In genomic region chr6:113632220-113632864, GRCh38 we compare ENCODE assay signal across 8 cellular contexts.
DNase-seq lines count a peak whose midpoint lies in the region; ATAC-seq, FAIRE-seq and TF ChIP-seq lines count a peak whose summit lies in the region.

No MANE protein-coding gene starts in this region.

- peaks cover 41% of the 10 kb centered on the region for H3K4me1 ChIP-seq in astrocyte (ENCODE audit: insufficient read depth, low read length)
- H3K4me1 ChIP-seq in HepG2 (ENCODE audit: insufficient read depth, low read length), result peaks cover 69% of the 10 kb centered on the region

- CTCF ChIA-PET in HepG2 (lab: Yijun Ruan, JAX; ENCODE audit: low intra/inter-chr PET ratio, low total read pairs), result no interaction called here

- H3K9me3 ChIP-seq in astrocyte (ENCODE audit: insufficient read depth, low read depth, low read length) (no peaks in the 10 kb centered on the region), HepG2 (ENCODE audit: low read length) (no peaks in the 10 kb centered on the region)

- no peak for TF ChIP-seq CTCF in HFFc6 (IDR thresholded peaks at IDR 0.05)
- TF ChIP-seq CTCF in astrocyte (IDR thresholded peaks at IDR 0.05; ENCODE audit: insufficient read depth, low read depth, low read length), result no peak
- no peak for TF ChIP-seq CTCF in HepG2 (CRISPR knock-in tag; IDR thresholded peaks at IDR 0.05)

- H3K79me2 ChIP-seq in astrocyte (ENCODE audit: insufficient read depth, low read length) (no peaks in the 10 kb centered on the region), HepG2 (ENCODE audit: insufficient read depth, low read length) (no peaks in the 10 kb centered on the region)

- H3K27me3 Mint-ChIP-seq in HFFc6 (ENCODE audit: insufficient read depth) (no peaks in the 10 kb centered on the region), astrocyte (ENCODE audit: low read depth, unreplicated experiment) (peaks cover 2% of the 10 kb centered on the region)

- H3K27ac Mint-ChIP-seq in HFFc6, result peak overlapping the region; percentile 94
- H3K27ac Mint-ChIP-seq in astrocyte (ENCODE audit: unreplicated experiment), result peak overlapping the region; percentile 99

- peak in 1 of 2 experiments; percentile 38; a peak in 1 of 4 replicates for TF ChIP-seq POLR2A in HepG2 (IDR thresholded peaks at IDR 0.05; ENCODE audit: insufficient read depth in 1 of 2, low read depth in 2 of 2, low read length in 2 of 2)

- no TSS peak for BruUV-seq in HepG2 (replicated peaks; lab: Mats Ljungman, UMichigan)

- H3K4me1 Mint-ChIP-seq in HFFc6 (ENCODE audit: low read depth) (peaks cover 52% of the 10 kb centered on the region), astrocyte (ENCODE audit: low read depth, unreplicated experiment) (peaks cover 46% of the 10 kb centered on the region)

- peak; percentile 87 for FAIRE-seq in astrocyte (lab: Jason Lieb, UNC)
- FAIRE-seq in HepG2 (lab: Jason Lieb, UNC), result peak; percentile 12

- H3K4me2 ChIP-seq in astrocyte (ENCODE audit: low read length) (peak overlapping the region; percentile 77), HepG2 (ENCODE audit: low read depth, low read length) (peak overlapping the region; percentile 67)

- H3K4me3 Mint-ChIP-seq in HFFc6 (peak overlapping the region; percentile 89), astrocyte (ENCODE audit: unreplicated experiment) (peak overlapping the region; percentile 55)

- ATAC-seq in GM18511 (IDR thresholded peaks at IDR 0.05; ENCODE audit: unreplicated experiment) (peak; percentile 44), HepG2 (peak; percentile 92)

- WGBS in HepG2 (ENCODE audit: low lambda C conversion rate), result 7% methylated on average over 8 of the region's 8 CpGs

- POLR2A ChIA-PET in HepG2 (lab: Yijun Ruan, JAX), result interaction anchor here (0.8 to 4.1 kb wide), 6 partner anchors 10 to 280 kb away, joined by 3 to 49 read pairs (median 6); no protein-coding TSS in a partner anchor

- no peaks in the 10 kb centered on the region for H3K27me3 ChIP-seq in astrocyte (ENCODE audit: insufficient read depth, low read length)
- H3K27me3 ChIP-seq in HepG2 (ENCODE audit: control insufficient read depth in 1 of 2, insufficient read depth in 2 of 2, low read length in 2 of 2), result no peaks in the 10 kb centered on the region

- TF ChIP-seq EP300 in HepG2 (IDR thresholded peaks at IDR 0.05; ENCODE audit: low read depth in 2 of 2, low read length in 2 of 2) (peak in 1 of 2 experiments; percentile 60; a peak in 1 of 4 replicates), HepG2 (CRISPR knock-in tag; IDR thresholded peaks at IDR 0.05; ENCODE audit: borderline replicate concordance) (no peak)

- H3K9ac ChIP-seq in astrocyte (ENCODE audit: low read length) (peak overlapping the region; percentile 74), HepG2 (ENCODE audit: insufficient read depth, low read depth, low read length) (peak overlapping the region; percentile 63)

- H4K20me1 ChIP-seq in astrocyte (ENCODE audit: insufficient read depth, low read length) (no peaks in the 10 kb centered on the region), HepG2 (ENCODE audit: insufficient read depth, low read length) (no peaks in the 10 kb centered on the region)

- in situ Hi-C loops in HepG2 (cut with HindIII; ENCODE audit: extremely low pct_ligation_motif_present, low pct_unique_long_range_greater_than_20kb), result loop anchor here (5.0 to 10.0 kb wide), 2 partner anchors 225 to 278 kb away; partner anchors contain the start of gene MARCKS

- intact Hi-C loops in HepG2 (cut with micrococcal nuclease; ENCODE audit: unreplicated experiment), result loop anchor here (2.0 kb wide), 1 partner anchor 226 kb away; no protein-coding TSS in a partner anchor

- peak overlapping the region; percentile 91 for H3K27ac ChIP-seq in astrocyte (ENCODE audit: low read depth, low read length)
- H3K27ac ChIP-seq in HepG2 (ENCODE audit: extremely low read length, insufficient read depth, low read length), result peak overlapping the region; percentile 61

- no peaks in the 10 kb centered on the region for H3K9me3 Mint-ChIP-seq in HFFc6
- H3K9me3 Mint-ChIP-seq in astrocyte (ENCODE audit: unreplicated experiment), result no peaks in the 10 kb centered on the region

- no peak for TF ChIP-seq RAD21 in HepG2 (CRISPR knock-in tag; IDR thresholded peaks at IDR 0.05)

- peak overlapping the region; percentile 38 for H3K4me3 ChIP-seq in astrocyte (ENCODE audit: insufficient read depth, low read depth, low read length)
- H3K4me3 ChIP-seq in HepG2 (replicated peaks in 1 of 3; ENCODE audit: insufficient read depth in 1 of 3, low read depth in 2 of 3, low read length in 3 of 3), result peak overlapping the region in 2 of 3 experiments; percentile 9 to 29; a peak in 2 of 6 replicates

- H3K36me3 ChIP-seq in astrocyte (ENCODE audit: insufficient read depth, low read length) (no peaks in the 10 kb centered on the region), HepG2 (replicated peaks in 1 of 2; ENCODE audit: control insufficient read depth in 1 of 2, insufficient read depth in 2 of 2, low read length in 2 of 2) (no peaks in the 10 kb centered on the region)

- peak overlapping the region; percentile 13 for H2AFZ ChIP-seq in astrocyte (ENCODE audit: low read depth, low read length)
- H2AFZ ChIP-seq in HepG2 (ENCODE audit: low read length), result peak overlapping the region; percentile 76

- no peaks in the 10 kb centered on the region for H3K36me3 Mint-ChIP-seq in HFFc6 (ENCODE audit: low read depth)
- H3K36me3 Mint-ChIP-seq in astrocyte (ENCODE audit: low read depth, unreplicated experiment), result no peaks in the 10 kb centered on the region

- DNase-seq in HFFc6, result peak; percentile 84
- DNase-seq in NCI-H2227 (lab: John Stamatoyannopoulos, UW; ENCODE audit: unreplicated experiment), result peak; percentile 21
- DNase-seq in astrocyte (ENCODE audit: low read depth), result peak; percentile 93
- peak; percentile 78 for DNase-seq in HepG2 (ENCODE audit: low spot score)
- DNase-seq in stimulated activated CD8-positive, alpha-beta memory T cell treated with anti-CD3 and anti-CD28 coated beads, Interleukin-12 subunit alpha, Interleukin-12 subunit beta, amount 100 ng/mL, for 24 hours (ENCODE audit: extremely low read depth), result peak; percentile 10
- DNase-seq in NCI-H82 treated with DMSO at 0.1 percent for 48 hours (lab: John Stamatoyannopoulos, UW; ENCODE audit: unreplicated experiment), result no peak
- no peak for DNase-seq in Ammon's horn (ENCODE audit: low spot score)

TF ChIP-seq in HepG2, 621 proteins besides CTCF, POLR2A, EP300 and RAD21 (continues in another document):
- TF ChIP-seq MIER3 (CRISPR knock-in tag; IDR thresholded peaks at IDR 0.05; ENCODE audit: borderline replicate concordance) (0 out of 2 replicates have a peak, but pooled peaks have one; percentile 33), SOX13 (IDR thresholded peaks at IDR 0.05) (no peak), SOX13 (CRISPR knock-in tag; conservative IDR thresholded peaks at IDR 0.05 in 1 of 2, IDR thresholded peaks at IDR 0.05 in 1 of 2) (peak in 1 of 2 experiments; percentile 24; a peak in 1 of 4 replicates), ATF4 (CRISPR knock-in tag; IDR thresholded peaks at IDR 0.05) (no peak), SMARCC2 (IDR thresholded peaks at IDR 0.05) (no peak), ZNF710 (CRISPR knock-in tag; IDR thresholded peaks at IDR 0.05; ENCODE audit: borderline replicate concordance) (peak; percentile 47; the same call in 1 of the 2 replicates), ZNF180 (CRISPR knock-in tag; IDR thresholded peaks at IDR 0.05; ENCODE audit: borderline replicate concordance, low read depth) (no peak), ZNF337 (CRISPR knock-in tag; IDR thresholded peaks at IDR 0.05; ENCODE audit: borderline replicate concordance, low read depth) (no peak), ZFX (CRISPR knock-in tag; IDR thresholded peaks at IDR 0.05; ENCODE audit: low read depth) (peak; percentile 26; the same call in 1 of the 2 replicates), ZNF605 (CRISPR knock-in tag; IDR thresholded peaks at IDR 0.05) (0 out of 2 replicates have a peak, but pooled peaks have one; percentile 34), ELF3 (CRISPR knock-in tag; IDR thresholded peaks at IDR 0.05) (peak; percentile 78), ZNF382 (CRISPR knock-in tag; IDR thresholded peaks at IDR 0.05; ENCODE audit: borderline replicate concordance) (no peak), IRF2 (CRISPR knock-in tag; IDR thresholded peaks at IDR 0.05) (peak; percentile 32; the same call in 1 of the 2 replicates), ZBTB14 (CRISPR knock-in tag; IDR thresholded peaks at IDR 0.05) (no peak)

Comparison
In these comparisons a context has a peak if more than half of its experiments do, and no peak if none do; other contexts are left out.
1. DNase-seq: peak in HFFc6 (single experiment), NCI-H2227 (single experiment), astrocyte (single experiment), HepG2 (single experiment) and stimulated activated CD8-positive, alpha-beta memory T cell treated with anti-CD3 and anti-CD28 coated beads, Interleukin-12 subunit alpha, Interleukin-12 subunit beta, amount 100 ng/mL, for 24 hours (single experiment); none in NCI-H82 treated with DMSO at 0.1 percent for 48 hours (single experiment) and Ammon's horn (single experiment).